ENCODE assay signal across 15 cellular contexts in genomic region chr20:50138120-50138478, GRCh38. TPM values are rescaled to one million over a fixed set of nuclear protein-coding genes. Genes with fewer than 3 reads are reported as not detected.
DNase-seq lines count a peak whose midpoint lies in the region; ATAC-seq, FAIRE-seq and TF ChIP-seq lines count a peak whose summit lies in the region.
"Had no signal": no experiment of that assay in that cellular context is flagged by ENCODE, and none has a peak within 500 bp of the region (broad histone marks: within the 10 kb centered on the region; RNA-seq: fewer than 3 reads in every experiment).

No MANE protein-coding gene starts in this region.

- TF ChIP-seq POLR2A in A549 (IDR thresholded peaks at IDR 0.05; ENCODE audit: low read length) (no peak), gastroesophageal sphincter (IDR thresholded peaks at IDR 0.05) (no peak)

- POLR2A ChIA-PET in A549 (lab: Yijun Ruan, JAX) = interaction anchor here (0.9 kb wide), 1 partner anchor 15 kb away, joined by 3 read pairs; the partner anchor contains the start of gene PEDS1

- H3K36me3 ChIP-seq in gastroesophageal sphincter (peaks cover 0 to 57% of the 10 kb centered on the region in 2 donors), rectal smooth muscle tissue (ENCODE audit: control insufficient read depth, insufficient read depth, low read length) (peaks cover 24% of the 10 kb centered on the region)

- peaks cover 9% of the 10 kb centered on the region for H3K36me3 Mint-ChIP-seq in T-helper 17 cell (ENCODE audit: low read depth)

- H3K9ac ChIP-seq in rectal smooth muscle tissue (ENCODE audit: low read length) = no peak overlapping the region

- H3K4me1 Mint-ChIP-seq in T-helper 17 cell = peaks cover 16% of the 10 kb centered on the region

- H3K9me3 ChIP-seq in A549 (no peaks in the 10 kb centered on the region), T-helper 17 cell (ENCODE audit: control insufficient read depth, low read length, poor library complexity, severe bottlenecking) (no peaks in the 10 kb centered on the region), gastroesophageal sphincter (no peaks in the 10 kb centered on the region)

- H3K27ac Mint-ChIP-seq in T-helper 17 cell = peak overlapping the region; percentile 32
- H3K27ac Mint-ChIP-seq: B cell; stimulated activated naive B cell treated with anti-CD40 and anti-IgM and Interleukin-4, amounts not matched to agents 10 μg/mL and 1 μg/mL and 100 μg/mL, for 72 hours had no signal

- TF ChIP-seq CTCF in A549 (IDR thresholded peaks at IDR 0.05) = no peak
- no peak for TF ChIP-seq CTCF in gastroesophageal sphincter (IDR thresholded peaks at IDR 0.05)

- no peak for DNase-seq in A549 (ENCODE audit: low read depth in 1 of 2, low spot score in 1 of 2)
- DNase-seq in T-helper 17 cell = no peak
- no peak for DNase-seq in NCI-H1930 (lab: John Stamatoyannopoulos, UW)
- DNase-seq in GF-D8 (lab: John Stamatoyannopoulos, UW) = no peak
- DNase-seq in activated CD8-positive, alpha-beta memory T cell treated with anti-CD3 and anti-CD28 coated beads, Interleukin-2, amount 50 U/mL, for 4 hours = no peak
- no peak for DNase-seq in SW480 (ENCODE audit: low spot score)
- DNase-seq: activated effector memory CD4-positive, alpha-beta T cell treated with Interleukin-2 at 50 U/mL for 16 hours; effector memory CD8-positive, alpha-beta T cell; NCI-H1092; NCI-H748 treated with DMSO at 0.1 percent for 48 hours; stimulated activated naive B cell treated with anti-CD40 and anti-IgM and Interleukin-4, amounts not matched to agents 10 μg/mL and 1 μg/mL and 100 μg/mL, for 72 hours had no signal

- FAIRE-seq in A549 (lab: Jason Lieb, UNC) = no peak

- ATAC-seq in A549 (no peak), T-helper 17 cell (no peak), gastroesophageal sphincter (no peak)
- ATAC-seq: effector memory CD8-positive, alpha-beta T cell; stimulated activated naive B cell treated with anti-CD40 and anti-IgM and Interleukin-4, amounts not matched to agents 10 μg/mL and 1 μg/mL and 100 μg/mL, for 72 hours had no signal

- TF ChIP-seq EP300 in A549 (IDR thresholded peaks at IDR 0.05) (no peak), gastroesophageal sphincter (IDR thresholded peaks at IDR 0.05) (no peak)

- WGBS in A549 (ENCODE audit: missing lambda C conversion rate) = 83% methylated on average over 5 of the region's 5 CpGs
- WGBS in gastroesophageal sphincter (ENCODE audit: low coverage in 1 of 2), 2 donors = 100% methylated on average over 1 of the region's 5 CpGs; no CpG with 5 or more reads in 1 of the 2 donors

- H3K4me3 Mint-ChIP-seq in T-helper 17 cell = no peak overlapping the region
- H3K4me3 Mint-ChIP-seq: B cell; effector memory CD8-positive, alpha-beta T cell; stimulated activated naive B cell treated with anti-CD40 and anti-IgM and Interleukin-4, amounts not matched to agents 10 μg/mL and 1 μg/mL and 100 μg/mL, for 72 hours had no signal

- TF ChIP-seq RAD21 in A549 (conservative IDR thresholded peaks at IDR 0.05 in 1 of 2, IDR thresholded peaks at IDR 0.05 in 1 of 2) = no peak

- CTCF ChIA-PET in A549 (lab: Yijun Ruan, JAX) = interaction anchor here (1.5 to 9.6 kb wide), 6 partner anchors 10 to 159 kb away, joined by 3 to 123 read pairs (median 14); partner anchors contain the start of gene PEDS1

- H3K27ac ChIP-seq in A549 (peak overlapping the region; percentile 72 to 76), gastroesophageal sphincter (peak overlapping the region in 3 of 4 donors; percentile 69 to 73 (median 72)), rectal smooth muscle tissue (ENCODE audit: low read depth, low read length) (peak overlapping the region; percentile 40)
- H3K27ac ChIP-seq: SK-N-MC had no signal

- no peaks in the 10 kb centered on the region for H3K27me3 Mint-ChIP-seq in T-helper 17 cell
- H3K27me3 Mint-ChIP-seq: B cell; effector memory CD8-positive, alpha-beta T cell; stimulated activated naive B cell treated with anti-CD40 and anti-IgM and Interleukin-4, amounts not matched to agents 10 μg/mL and 1 μg/mL and 100 μg/mL, for 72 hours had no signal

- H3K4me1 ChIP-seq in A549 = peaks cover 63% of the 10 kb centered on the region
- H3K4me1 ChIP-seq in gastroesophageal sphincter = peaks cover 0 to 73% (median 3%) of the 10 kb centered on the region in 3 donors
- no peaks in the 10 kb centered on the region for H3K4me1 ChIP-seq in rectal smooth muscle tissue (ENCODE audit: control insufficient read depth, insufficient read depth, low read length)

- peak overlapping the region; percentile 25 for H3K4me2 ChIP-seq in A549

- H3K27me3 ChIP-seq in gastroesophageal sphincter = no peaks in the 10 kb centered on the region
- no peaks in the 10 kb centered on the region for H3K27me3 ChIP-seq in rectal smooth muscle tissue (ENCODE audit: control insufficient read depth, insufficient read depth, low read length)

- H3K4me3 ChIP-seq in A549 (no peak overlapping the region), gastroesophageal sphincter (no peak overlapping the region), rectal smooth muscle tissue (ENCODE audit: low read length) (no peak overlapping the region)
- H3K4me3 ChIP-seq: SK-N-MC had no signal

TF ChIP-seq in A549, 52 proteins besides CTCF, POLR2A, EP300 and RAD21:
- TF ChIP-seq HMGXB4 (CRISPR knock-in tag; IDR thresholded peaks at IDR 0.05; ENCODE audit: borderline replicate concordance) = no peak
- TF ChIP-seq CEBPB (IDR thresholded peaks at IDR 0.05) = peak in 1 of 2 experiments; percentile 46; a peak in 1 of 4 replicates
- TF ChIP-seq ATOH8 (CRISPR knock-in tag; IDR thresholded peaks at IDR 0.05; ENCODE audit: low read depth) = no peak
- TF ChIP-seq HOXB5 (CRISPR knock-in tag; IDR thresholded peaks at IDR 0.05) = no peak

RNA-seq across cellular contexts. Expression of gene PEDS1, which starts 15.4 kb away (rescaled TPM):
- polyA plus RNA-seq in A549 (2011; rRNA removed) (24.5 and 33.5 TPM in 2 replicates), A549 (2017; fragmentation: RNase III; extraction: RNeasy Plus Mini Kit Qiagen cat#74134 plus additional on column Dnase treatment) (23.1 to 26.5 TPM (median 25.8 TPM) in 3 replicates)
- polyA plus RNA-seq in A549 (2012; cell fraction: cytosol; rRNA removed) = 42.2 and 62.3 TPM in 2 replicates
- polyA plus RNA-seq in A549 (2012; cell fraction: nucleus; rRNA removed) = 37.3 and 53.0 TPM in 2 replicates
- 59.2 and 69.8 TPM in 2 replicates for polyA minus RNA-seq in A549 (2011; rRNA and poly(A)+ RNA removed)
- total RNA-seq in T-helper 17 cell (10 to 100 TPM; 14.3 to 22.6 TPM), gastroesophageal sphincter (10 to 100 TPM; 24.1 to 46.3 (median 31.8) TPM)

RNA-seq across cellular contexts. Expression of gene UBE2V1, which starts 25.1 kb away (rescaled TPM):
- polyA plus RNA-seq in A549 (2011; rRNA removed) (114 and 141 TPM in 2 replicates), A549 (2017; fragmentation: RNase III; extraction: RNeasy Plus Mini Kit Qiagen cat#74134 plus additional on column Dnase treatment) (129 to 143 TPM (median 130 TPM) in 3 replicates)
- polyA plus RNA-seq in A549 (2012; cell fraction: cytosol; rRNA removed) = 71.2 and 72.5 TPM in 2 replicates
- 26.1 and 63.7 TPM in 2 replicates for polyA plus RNA-seq in A549 (2012; cell fraction: nucleus; rRNA removed)
- polyA minus RNA-seq in A549 (2011; rRNA and poly(A)+ RNA removed) = 62.8 and 69.9 TPM in 2 replicates
- total RNA-seq in T-helper 17 cell (100 to 1,000 TPM; 124 to 151 TPM), gastroesophageal sphincter (100 to 1,000 TPM in 2 of 4 donors, 10 to 100 TPM in 2; 69.3 to 110 (median 87.9) TPM)

RNA-seq across cellular contexts. Expression of gene CEBPB, which starts 52.5 kb away (rescaled TPM):
- polyA plus RNA-seq in A549 (2011; rRNA removed) = 35.9 and 45.4 TPM in 2 replicates
- polyA plus RNA-seq in A549 (2012; cell fraction: cytosol; rRNA removed) = 71.1 and 106 TPM in 2 replicates
- 82.9 and 128 TPM in 2 replicates for polyA plus RNA-seq in A549 (2012; cell fraction: nucleus; rRNA removed)
- 58.9 to 74.0 TPM (median 66.6 TPM) in 3 replicates for polyA plus RNA-seq in A549 (2017; fragmentation: RNase III; extraction: RNeasy Plus Mini Kit Qiagen cat#74134 plus additional on column Dnase treatment)
- polyA minus RNA-seq in A549 (2011; rRNA and poly(A)+ RNA removed) = 18.3 and 20.0 TPM in 2 replicates
- total RNA-seq in T-helper 17 cell = 10 to 100 TPM; 18.1 to 32.8 TPM
- 100 to 1,000 TPM in 3 of 4 donors, 10 to 100 TPM in 1; 85.2 to 125 (median 108) TPM for total RNA-seq in gastroesophageal sphincter
